ENCODE assay signal across 8 cellular contexts in genomic region chr7:75637854-75638606, GRCh38.
DNase-seq lines count a peak whose midpoint lies in the region; ATAC-seq and TF ChIP-seq lines count a peak whose summit lies in the region.

No MANE protein-coding gene starts in this region.

- H3K4me1 ChIP-seq in BLaER1 treated with 17β-estradiol and CSF1 and Interleukin-3, amounts not matched to agents 10 nM and 100 nM: peaks cover 23 to 90% (median 46%) of the 10 kb centered on the region in 10 experiments
- H3K4me1 ChIP-seq in OCI-LY7 (ENCODE audit: insufficient read depth, low read length, poor library complexity, severe bottlenecking): peaks cover 10% of the 10 kb centered on the region
- peaks cover 11% of the 10 kb centered on the region for H3K4me1 ChIP-seq in neuron (ENCODE audit: insufficient read depth, low read length)

- H3K4me2 ChIP-seq in BLaER1 treated with 17β-estradiol and CSF1 and Interleukin-3, amounts not matched to agents 10 nM and 100 nM: peak overlapping the region; percentile 87 to 99 (median 97)
- peak overlapping the region; percentile 81; the same call in 1 of the 2 replicates for H3K4me2 ChIP-seq in OCI-LY7 (ENCODE audit: low read length)

- POLR2A ChIA-PET in OCI-LY7 (lab: Charles Lee): interaction anchor here (0.6 kb wide), 1 partner anchor 36 kb away, joined by 3 read pairs; no protein-coding TSS in a partner anchor

- no peaks in the 10 kb centered on the region; a peak in 1 of 22 replicates for H4K20me1 ChIP-seq in BLaER1 treated with 17β-estradiol and CSF1 and Interleukin-3, amounts not matched to agents 10 nM and 100 nM
- no peaks in the 10 kb centered on the region for H4K20me1 ChIP-seq in OCI-LY7 (ENCODE audit: insufficient read depth, low read length)

- H3K9ac ChIP-seq in BLaER1 treated with 17β-estradiol and CSF1 and Interleukin-3, amounts not matched to agents 10 nM and 100 nM: peak overlapping the region; percentile 82 to 94 (median 87); a peak in 21 of 22 replicates

- peak overlapping the region in 9 of 10 experiments; percentile 68 to 92 (median 76); a peak in 19 of 20 replicates for H3K4me3 ChIP-seq in BLaER1 treated with 17β-estradiol and CSF1 and Interleukin-3, amounts not matched to agents 10 nM and 100 nM
- H3K4me3 ChIP-seq in OCI-LY7 (ENCODE audit: low read depth, low read length, poor library complexity, severe bottlenecking) (no peak overlapping the region), epithelial cell of proximal tubule (ENCODE audit: low read depth, low read length) (peak overlapping the region; percentile 65), neuron (ENCODE audit: low read length) (peak overlapping the region; percentile 70)

- peak overlapping the region in 10 of 11 experiments; percentile 40 to 93 (median 86); a peak in 18 of 22 replicates for H3K27ac ChIP-seq in BLaER1 treated with 17β-estradiol and CSF1 and Interleukin-3, amounts not matched to agents 10 nM and 100 nM
- no peak overlapping the region for H3K27ac ChIP-seq in OCI-LY7 (ENCODE audit: low read depth, low read length, poor library complexity, severe bottlenecking)

- peaks cover 0 to 16% (median 4%) of the 10 kb centered on the region in 11 experiments; a peak in 6 of 22 replicates for H3K27me3 ChIP-seq in BLaER1 treated with 17β-estradiol and CSF1 and Interleukin-3, amounts not matched to agents 10 nM and 100 nM
- no peaks in the 10 kb centered on the region for H3K27me3 ChIP-seq in neuron (ENCODE audit: insufficient read depth, low read length)

- H3K9me3 ChIP-seq in BLaER1 treated with 17β-estradiol and CSF1 and Interleukin-3, amounts not matched to agents 10 nM and 100 nM (replicated peaks in 1 of 11): peaks cover under 1 to 4% (median 1%) of the 10 kb centered on the region in 11 experiments; a peak in 19 of 22 replicates
- H3K9me3 ChIP-seq in OCI-LY7 (ENCODE audit: low read length) (peaks cover 5% of the 10 kb centered on the region), neuron (ENCODE audit: low read length) (no peaks in the 10 kb centered on the region)

- intact Hi-C loops in OCI-LY7 (cut with micrococcal nuclease; ENCODE audit: unreplicated experiment): no loop called here

- DNase-seq in OCI-LY7 (ENCODE audit: low spot score): no peak
- DNase-seq in epithelial cell of proximal tubule (ENCODE audit: low read depth): no peak
- no peak for DNase-seq in ureter (ENCODE audit: low spot score)
- DNase-seq in AML-193 (lab: John Stamatoyannopoulos, UW): no peak

- CTCF ChIA-PET in OCI-LY7 (lab: Charles Lee; ENCODE audit: unreplicated experiment): no interaction called here

- H3K9me2 ChIP-seq in OCI-LY7 (ENCODE audit: insufficient read depth, low read length): no peaks in the 10 kb centered on the region

- BruUV-seq in OCI-LY7 (replicated peaks; lab: Mats Ljungman, UMichigan): no TSS peak

- peaks cover 0 to 32% (median 4%) of the 10 kb centered on the region in 11 experiments; a peak in 8 of 22 replicates for H3K36me3 ChIP-seq in BLaER1 treated with 17β-estradiol and CSF1 and Interleukin-3, amounts not matched to agents 10 nM and 100 nM
- peaks cover 5% of the 10 kb centered on the region for H3K36me3 ChIP-seq in OCI-LY7 (ENCODE audit: insufficient read depth, low read length)
- peaks cover under 1% of the 10 kb centered on the region for H3K36me3 ChIP-seq in neuron (ENCODE audit: insufficient read depth, low read length)

- no peaks in the 10 kb centered on the region for H3K79me2 ChIP-seq in OCI-LY7 (ENCODE audit: insufficient read depth, low read depth, low read length)

- ATAC-seq in HG02981 (IDR thresholded peaks at IDR 0.05; ENCODE audit: unreplicated experiment) (no peak), GM18870 (IDR thresholded peaks at IDR 0.05; ENCODE audit: unreplicated experiment) (no peak)

- TF ChIP-seq CTCF in OCI-LY7 (conservative IDR thresholded peaks at IDR 0.05; ENCODE audit: low read length) (no peak), epithelial cell of proximal tubule (conservative IDR thresholded peaks at IDR 0.05; ENCODE audit: low read depth, low read length) (no peak)

- H2AFZ ChIP-seq in OCI-LY7 (ENCODE audit: low read length) (no peak overlapping the region), neuron (ENCODE audit: low read depth, low read length) (peak overlapping the region; percentile 2)
